ENCODE assay signal across 1 cellular context in genomic region chr1:39187276-39188046, GRCh38.
TF ChIP-seq lines count a peak whose summit lies in the region.

No MANE protein-coding gene starts in this region.

TF ChIP-seq in K562, 482 proteins besides CTCF, POLR2A, EP300 and RAD21:
- peak; percentile 73 for TF ChIP-seq PCBP2 (IDR thresholded peaks at IDR 0.05; ENCODE audit: low read depth, low read length, poor library complexity, severe bottlenecking)
- peak; percentile 40 for TF ChIP-seq PCBP1 (IDR thresholded peaks at IDR 0.05; ENCODE audit: low read depth, low read length, poor library complexity, severe bottlenecking)
- no peak for TF ChIP-seq HMGXB4 (CRISPR knock-in tag; IDR thresholded peaks at IDR 0.05)
- peak; percentile 59 for TF ChIP-seq HNRNPK (IDR thresholded peaks at IDR 0.05; ENCODE audit: low read depth, low read length, poor library complexity, severe bottlenecking)
